ENCODE assay signal across 9 cellular contexts in the genomic region with DNA sequence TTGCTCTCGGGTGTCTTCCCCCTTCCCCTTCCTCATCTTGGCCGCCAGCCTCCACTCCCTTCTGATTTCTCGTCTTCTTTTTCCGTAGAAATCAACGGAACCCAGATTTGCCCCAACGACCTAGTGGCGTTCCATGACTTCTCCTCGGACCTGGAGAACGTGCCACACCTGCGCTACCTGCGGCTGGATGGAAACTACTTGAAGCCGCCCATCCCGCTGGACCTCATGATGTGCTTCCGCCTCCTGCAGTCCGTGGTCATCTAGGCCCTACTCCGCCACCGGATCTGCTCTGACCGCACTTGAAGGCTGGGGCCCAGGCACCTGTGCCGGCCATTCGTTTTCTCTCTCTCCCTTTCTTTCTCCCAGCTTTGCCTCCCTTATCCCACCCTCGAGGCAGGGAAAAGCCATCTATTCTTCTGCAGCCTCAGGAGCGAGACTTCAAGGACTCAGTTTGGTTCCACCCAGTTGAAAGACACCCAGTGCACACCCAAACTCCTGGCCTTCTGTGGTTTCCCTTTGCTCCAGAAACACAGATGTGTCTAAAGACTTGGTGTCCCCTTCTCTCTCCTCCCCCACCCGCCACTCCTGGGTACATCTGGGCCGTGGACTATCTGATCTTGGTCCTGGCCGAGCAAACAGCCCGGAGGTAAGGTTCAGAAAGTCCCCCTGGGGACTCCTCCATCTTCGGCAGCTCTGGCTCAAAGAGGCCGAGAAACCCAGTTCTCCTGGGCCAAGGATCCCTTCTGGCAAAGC. TPM values are rescaled to one million over a fixed set of nuclear protein-coding genes. Genes with fewer than 3 reads are reported as not detected.
DNase-seq lines count a peak whose midpoint lies in the region; ATAC-seq and TF ChIP-seq lines count a peak whose summit lies in the region.
"Had no signal": no experiment of that assay in that cellular context is flagged by ENCODE, and none has a peak within 500 bp of the region (broad histone marks: within the 10 kb centered on the region; RNA-seq: fewer than 3 reads in every experiment).

No MANE protein-coding gene starts in this region.

- H3K4me1 Mint-ChIP-seq in glutamatergic neuron (ENCODE audit: low read depth, unreplicated experiment): peaks cover 20% of the 10 kb centered on the region

- peaks cover 4% of the 10 kb centered on the region; the same call in 1 of the 2 replicates for H3K4me1 ChIP-seq in ES-I3 (ENCODE audit: insufficient read depth, low read length)

- H3K9me3 Mint-ChIP-seq in glutamatergic neuron (ENCODE audit: unreplicated experiment): peaks cover 8% of the 10 kb centered on the region

- H3K9ac ChIP-seq in ES-I3 (ENCODE audit: low read depth, low read length): peak overlapping the region; percentile 69

- intact Hi-C loops in sciatic nerve (cut with DNase I): loop anchor here (10.0 kb wide), 1 partner anchor 212 kb away; no protein-coding TSS in a partner anchor

- H3K27me3 Mint-ChIP-seq in glutamatergic neuron (ENCODE audit: unreplicated experiment): peaks cover 3% of the 10 kb centered on the region

- TF ChIP-seq CTCF in VCaP (conservative IDR thresholded peaks at IDR 0.05) (no peak), glutamatergic neuron (IDR thresholded peaks at IDR 0.05; ENCODE audit: partially characterized antibody, unreplicated experiment) (no peak)

- DNase-seq in glutamatergic neuron (no peak), sciatic nerve (ENCODE audit: low spot score) (peak; percentile 68), NCI-H1417 (lab: John Stamatoyannopoulos, UW) (no peak)

- H3K4me3 Mint-ChIP-seq in glutamatergic neuron (ENCODE audit: unreplicated experiment): peak overlapping the region; percentile 80

- no peaks in the 10 kb centered on the region for H3K9me3 ChIP-seq in ES-I3 (ENCODE audit: control insufficient read depth, insufficient read depth, low read length)

- H3K36me3 ChIP-seq in ES-I3 (ENCODE audit: insufficient read depth, low read length): no peaks in the 10 kb centered on the region

- peak overlapping the region; percentile 44; the same call in 1 of the 2 replicates for H3K27ac ChIP-seq in VCaP

- no peak for ATAC-seq in sciatic nerve
- no peak for ATAC-seq in GM21528 (IDR thresholded peaks at IDR 0.05; ENCODE audit: low FRiP score, unreplicated experiment)
- no peak for ATAC-seq in esophagus mucosa
- no peak for ATAC-seq in HG02840 (IDR thresholded peaks at IDR 0.05; ENCODE audit: low FRiP score, unreplicated experiment)

- peak overlapping the region; percentile 90 for H3K27ac Mint-ChIP-seq in glutamatergic neuron (ENCODE audit: unreplicated experiment)

- H3K36me3 Mint-ChIP-seq in glutamatergic neuron (ENCODE audit: unreplicated experiment): peaks cover 5% of the 10 kb centered on the region

RNA-seq across cellular contexts. Expression of a gene that starts 7.2 kb away (rescaled TPM):
- total RNA-seq in glutamatergic neuron (ENCODE audit: unreplicated experiment) (not detected), sciatic nerve (not detected), esophagus mucosa (not detected)
- total RNA-seq: renal cortical epithelial cell had no signal

RNA-seq across cellular contexts. Expression of a gene that starts 11.2 kb away (rescaled TPM):
- not detected for total RNA-seq in glutamatergic neuron (ENCODE audit: unreplicated experiment)
- total RNA-seq in sciatic nerve: 200 TPM
- 1.5 TPM for total RNA-seq in esophagus mucosa

Comparison
In these comparisons a context has a peak if more than half of its experiments do, and no peak if none do; other contexts are left out.
1. RNA of a gene that starts 11.2 kb away (total RNA-seq): 200 TPM in sciatic nerve (single experiment); 1.5 TPM in esophagus mucosa (single experiment) and not detected in glutamatergic neuron (single experiment); every median in the first group is over 10 times any median in the second.